Comparison of ENCODE assay signal across 8 cellular contexts in genomic region chr16:29157051-29157923, GRCh38.
DNase-seq lines count a peak whose midpoint lies in the region; ATAC-seq, FAIRE-seq and TF ChIP-seq lines count a peak whose summit lies in the region.
"Not testable (repeated sequence)": the region's sequence is repeated elsewhere in the genome, so short reads cannot be mapped to it uniquely, and the experiment has no call there.

No MANE protein-coding gene starts in this region.

- intact Hi-C loops in K562 (cut with micrococcal nuclease); esophagus squamous epithelium (cut with DNase I): not testable (repeated sequence)

- WGBS in K562 (ENCODE audit: insufficient coverage, low coverage, missing lambda C conversion rate) = 20% methylated on average over 22 of the region's 22 CpGs
- 27 to 43% methylated on average over 13 to 16 of the region's 22 CpGs for WGBS in esophagus squamous epithelium, 2 donors

- peak overlapping the region; percentile 92 for H3K27ac Mint-ChIP-seq in type B pancreatic cell

- POLR2A ChIA-PET in K562 (lab: Yijun Ruan, JAX) = interaction anchor here (0.6 kb wide), 1 partner anchor 176 kb away, joined by 3 read pairs; no protein-coding TSS in a partner anchor

- FAIRE-seq in K562 (lab: Jason Lieb, UNC) = peak; percentile 78

- not testable (repeated sequence) for ATAC-seq in K562

- peak overlapping the region; percentile 65 for H3K4me3 Mint-ChIP-seq in type B pancreatic cell

- TF ChIP-seq CTCF in K562 (IDR thresholded peaks at IDR 0.05 in 2 of 3, conservative IDR thresholded peaks at IDR 0.05 in 1 of 3; ENCODE audit: insufficient read depth in 2 of 3, low read depth in 1 of 3, low read length in 3 of 3); esophagus squamous epithelium (IDR thresholded peaks at IDR 0.05); kidney epithelial cell (IDR thresholded peaks at IDR 0.05; ENCODE audit: insufficient read depth, low read length, poor library complexity, severe bottlenecking); osteoblast (IDR thresholded peaks at IDR 0.05; ENCODE audit: extremely low read depth, low read depth, low read length); type B pancreatic cell (conservative IDR thresholded peaks at IDR 0.05): not testable (repeated sequence)

- not testable (repeated sequence) for H3K9me1 ChIP-seq in K562 (ENCODE audit: control insufficient read depth, insufficient read depth, low read length)

- not testable (repeated sequence) for H3K79me2 ChIP-seq in K562 (ENCODE audit: control insufficient read depth, insufficient read depth, low read length); osteoblast (ENCODE audit: insufficient read depth, low read length)

- H3K9me3 ChIP-seq in K562 (replicated peaks; ENCODE audit: control insufficient read depth, insufficient read depth, low read depth, low read length); esophagus squamous epithelium; osteoblast (ENCODE audit: low read depth, low read length): not testable (repeated sequence)

- not testable (repeated sequence) for H3K9ac ChIP-seq in K562 (ENCODE audit: insufficient read depth in 1 of 2, low read depth in 2 of 2, low read length in 2 of 2)

- not testable (repeated sequence) for H3K4me2 ChIP-seq in K562 (ENCODE audit: insufficient read depth, low read length)
- H3K4me2 ChIP-seq in osteoblast (ENCODE audit: insufficient read depth, low read length) = peak overlapping the region; percentile 77

- not testable (repeated sequence) for TF ChIP-seq EP300 in K562 (IDR thresholded peaks at IDR 0.05; ENCODE audit: low read length)

- CTCF ChIA-PET in K562 (lab: Yijun Ruan, JAX; ENCODE audit: low intra/inter-chr PET ratio) = not testable (repeated sequence)

- not testable (repeated sequence) for TF ChIP-seq POLR2A in K562 (conservative IDR thresholded peaks at IDR 0.05)
- peak in 1 of 4 donors; percentile 8 for TF ChIP-seq POLR2A in esophagus squamous epithelium (IDR thresholded peaks at IDR 0.05)

- H3K4me1 Mint-ChIP-seq in type B pancreatic cell (ENCODE audit: unreplicated experiment) = peaks cover 18% of the 10 kb centered on the region

- H3K9me3 Mint-ChIP-seq in type B pancreatic cell = not testable (repeated sequence)

- H3K36me3 Mint-ChIP-seq in type B pancreatic cell = not testable (repeated sequence)

- not testable (repeated sequence) for H3K36me3 ChIP-seq in K562 (ENCODE audit: control insufficient read depth, insufficient read depth, low read length); esophagus squamous epithelium; kidney epithelial cell (ENCODE audit: control insufficient read depth, insufficient read depth, low read length); osteoblast (ENCODE audit: insufficient read depth, low read length)

- H3K27me3 Mint-ChIP-seq in type B pancreatic cell = not testable (repeated sequence)

- peaks cover 6 to 31% of the 10 kb centered on the region in 2 experiments; a peak in 4 of 5 replicates for H3K4me1 ChIP-seq in K562 (replicated peaks in 1 of 2; ENCODE audit: control insufficient read depth in 2 of 2, insufficient read depth in 2 of 2, low read length in 2 of 2)
- peaks cover 8 to 38% (median 18%) of the 10 kb centered on the region in 3 donors for H3K4me1 ChIP-seq in esophagus squamous epithelium
- H3K4me1 ChIP-seq in osteoblast (ENCODE audit: insufficient read depth, low read length) = not testable (repeated sequence)

- in situ Hi-C loops in K562 (cut with MboI) = not testable (repeated sequence)

- BruUV-seq in K562 (replicated peaks; lab: Mats Ljungman, UMichigan) = not testable (repeated sequence)

- not testable (repeated sequence) for H3K27ac ChIP-seq in K562 (ENCODE audit: extremely low read depth, low read depth, low read length)
- peak overlapping the region; percentile 51 to 85 (median 77) for H3K27ac ChIP-seq in esophagus squamous epithelium
- H3K27ac ChIP-seq in osteoblast (ENCODE audit: low read depth, low read length) = peak overlapping the region; percentile 94

- not testable (repeated sequence) for H2AFZ ChIP-seq in K562 (ENCODE audit: low read depth, low read length)
- peak overlapping the region; percentile 56 for H2AFZ ChIP-seq in osteoblast (ENCODE audit: low read length)

- H4K20me1 ChIP-seq in K562 (replicated peaks; ENCODE audit: control insufficient read depth, insufficient read depth, low read length); osteoblast (ENCODE audit: insufficient read depth, low read length): not testable (repeated sequence)

- H3K27me3 ChIP-seq in K562 (ENCODE audit: control insufficient read depth in 2 of 2, insufficient read depth in 2 of 2, low read length in 2 of 2) = peaks cover 2 to 22% of the 10 kb centered on the region in 2 experiments; a peak in 2 of 5 replicates
- not testable (repeated sequence) for H3K27me3 ChIP-seq in esophagus squamous epithelium; kidney epithelial cell (ENCODE audit: control insufficient read depth, insufficient read depth, low read length); osteoblast (ENCODE audit: insufficient read depth, low read length)

- H3K4me3 ChIP-seq in K562; kidney epithelial cell (ENCODE audit: low read depth, low read length): not testable (repeated sequence)
- H3K4me3 ChIP-seq in esophagus squamous epithelium (peak overlapping the region in 1 of 4 donors; percentile 35), osteoblast (ENCODE audit: insufficient read depth, low read length) (peak overlapping the region; percentile 37)

- DNase-seq in Daoy (ENCODE audit: low read depth) (peak; percentile 80), M059J (ENCODE audit: low read depth) (peak; percentile 97), T1000 (lab: John Stamatoyannopoulos, UW) (peak; percentile 76), kidney epithelial cell (ENCODE audit: low read depth) (peak; percentile 87), osteoblast (ENCODE audit: insufficient read length, low spot score, missing footprints) (peak; percentile 96)
- not testable (repeated sequence) for DNase-seq in K562 (ENCODE audit: extremely low read depth in 1 of 4, low spot score in 3 of 4); esophagus squamous epithelium (lab: John Stamatoyannopoulos, UW); type B pancreatic cell (ENCODE audit: extremely low spot score, unreplicated experiment)

- not testable (repeated sequence) for TF ChIP-seq RAD21 in K562 (CRISPR knock-in tag; conservative IDR thresholded peaks at IDR 0.05 in 1 of 2, IDR thresholded peaks at IDR 0.05 in 1 of 2)

TF ChIP-seq in K562, 482 proteins besides CTCF, POLR2A, EP300 and RAD21:
- TF ChIP-seq ZNF639 (CRISPR knock-in tag; conservative IDR thresholded peaks at IDR 0.05 in 1 of 2, IDR thresholded peaks at IDR 0.05 in 1 of 2) (0 out of 4 replicates have a peak, but pooled peaks of 1 of the 2 experiments have one; percentile 24), CEBPG (CRISPR knock-in tag; IDR thresholded peaks at IDR 0.05) (0 out of 2 replicates have a peak, but pooled peaks have one; percentile 20), CEBPG (tag; conservative IDR thresholded peaks at IDR 0.05 in 1 of 2, IDR thresholded peaks at IDR 0.05 in 1 of 2) (peak; percentile 50 to 81), FOSL1 (tag; conservative IDR thresholded peaks at IDR 0.05) (peak; percentile 75), ARID1B (IDR thresholded peaks at IDR 0.05) (0 out of 2 replicates have a peak, but pooled peaks have one; percentile 13), RFX1 (IDR thresholded peaks at IDR 0.05) (peak; percentile 53), CEBPB (tag; IDR thresholded peaks at IDR 0.05) (peak; percentile 78), FOXJ3 (CRISPR knock-in tag; IDR thresholded peaks at IDR 0.05) (0 out of 2 replicates have a peak, but pooled peaks have one; percentile 21), CTBP1 (IDR thresholded peaks at IDR 0.05; ENCODE audit: borderline replicate concordance) (0 out of 2 replicates have a peak, but pooled peaks have one; percentile 22), SOX6 (IDR thresholded peaks at IDR 0.05) (peak; percentile 67)
